Comparison of ENCODE assay signal across 8 cellular contexts in the genomic region with DNA sequence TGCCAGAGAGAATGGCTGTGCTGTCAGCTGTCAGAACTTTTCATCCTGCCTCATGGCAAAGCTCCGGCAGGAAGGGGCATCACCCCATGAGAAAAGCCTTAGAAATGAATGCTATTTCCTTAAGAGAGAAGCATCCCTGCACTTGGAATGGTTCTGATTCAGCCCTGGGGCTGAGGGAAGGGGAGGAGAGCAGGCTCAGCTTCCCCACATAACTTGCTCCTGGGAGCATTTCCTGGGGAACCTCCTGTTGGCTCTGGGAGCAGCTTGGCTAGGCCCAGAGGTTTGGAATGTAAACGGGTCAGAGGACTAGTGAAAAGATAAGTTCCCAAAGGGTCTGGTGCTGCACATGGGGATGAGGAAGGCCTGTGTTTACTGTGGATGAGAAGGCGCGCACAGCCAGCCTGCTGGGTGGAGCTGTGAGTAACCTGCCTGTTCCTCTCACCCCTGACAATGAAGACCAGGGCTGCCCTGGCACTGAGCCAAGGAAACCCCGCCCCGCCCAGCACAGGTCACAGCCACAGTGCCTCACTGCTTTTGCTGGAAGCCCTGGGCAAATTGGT. TPM values are rescaled to one million over a fixed set of nuclear protein-coding genes. Genes with fewer than 3 reads are reported as not detected.
DNase-seq lines count a peak whose midpoint lies in the region; ATAC-seq and TF ChIP-seq lines count a peak whose summit lies in the region.

No MANE protein-coding gene starts in this region.

- 43% methylated on average over 6 of the region's 6 CpGs for WGBS in hepatocyte (ENCODE audit: low lambda C conversion rate, missing lambda C conversion rate)

- CTCF ChIA-PET in AG04449 (lab: Yijun Ruan, JAX): interaction anchor here (0.7 to 29.5 kb wide), 8 partner anchors 7 to 211 kb away, joined by 3 to 683 read pairs (median 4); partner anchors contain the start of gene FMOD

- ATAC-seq in GM18505 (IDR thresholded peaks at IDR 0.05; ENCODE audit: unreplicated experiment) (no peak), HG03571 (IDR thresholded peaks at IDR 0.05; ENCODE audit: unreplicated experiment) (no peak)

- H3K4me2 ChIP-seq in hepatocyte: no peak overlapping the region

- H2AFZ ChIP-seq in hepatocyte: no peak overlapping the region

- peaks cover 16% of the 10 kb centered on the region for H3K4me1 ChIP-seq in hepatocyte (ENCODE audit: insufficient read depth)

- H3K4me3 ChIP-seq in AG04449 (ENCODE audit: low read depth, low read length): peak overlapping the region; percentile 24
- no peak overlapping the region for H3K4me3 ChIP-seq in hepatocyte

- H3K79me2 ChIP-seq in hepatocyte: no peaks in the 10 kb centered on the region

- no peaks in the 10 kb centered on the region for H3K27me3 ChIP-seq in hepatocyte

- peak; percentile 88 for DNase-seq in AG04449 (ENCODE audit: low read depth, low spot score)
- DNase-seq in HT-29 (ENCODE audit: low spot score): peak; percentile 86
- DNase-seq in RKO (ENCODE audit: low spot score): peak; percentile 8
- DNase-seq in amniotic stem cell (lab: John Stamatoyannopoulos, UW): peak; percentile 82
- DNase-seq in hepatocyte (ENCODE audit: low spot score): peak; percentile 66
- DNase-seq in stimulated activated CD4-positive, alpha-beta T cell treated with anti-CD3 and anti-CD28 coated beads, TNF-alpha, amount 100 ng/mL, for 1 hour (ENCODE audit: low read depth in 3 of 3, low spot score in 1 of 3): peak in 2 of 3 donors; percentile 12 to 41

- H3K36me3 ChIP-seq in hepatocyte (replicated peaks; ENCODE audit: insufficient read depth, low read depth): no peaks in the 10 kb centered on the region

- H3K9me3 ChIP-seq in hepatocyte (ENCODE audit: low read depth): no peaks in the 10 kb centered on the region

- TF ChIP-seq CTCF in AG04449 (IDR thresholded peaks at IDR 0.05; ENCODE audit: insufficient read depth, low read length, missing control alignments) (no peak), hepatocyte (IDR thresholded peaks at IDR 0.05; ENCODE audit: poor library complexity) (no peak)

- H3K27ac ChIP-seq in hepatocyte: peak overlapping the region; percentile 65

- no peaks in the 10 kb centered on the region for H3K9me2 ChIP-seq in hepatocyte (replicated peaks; ENCODE audit: insufficient read depth)

- H4K20me1 ChIP-seq in hepatocyte (ENCODE audit: insufficient read depth, poor library complexity, severe bottlenecking): no peaks in the 10 kb centered on the region

- POLR2A ChIA-PET in AG04449 (lab: Yijun Ruan, JAX): interaction anchor here (0.7 to 1.5 kb wide), 4 partner anchors 14 to 102 kb away, joined by 3 to 7 read pairs (median 4); no protein-coding TSS in a partner anchor

- TF ChIP-seq POLR2A in GM18505 (IDR thresholded peaks at IDR 0.05; ENCODE audit: borderline replicate concordance, extremely low read depth, insufficient read depth, insufficient read length): no peak

RNA-seq across cellular contexts. Expression of gene PRELP, which starts 5.0 kb away (rescaled TPM):
- total RNA-seq in HT-29 (2014; rRNA removed; shearing (Covaris generic)): 0.13 TPM in 1 of 2 replicates, not detected in the other
- 0.83 and 0.84 TPM in 2 replicates for total RNA-seq in hepatocyte
- 8.7 and 10.8 TPM in 2 replicates for polyA plus RNA-seq in hepatocyte

RNA-seq across cellular contexts. Expression of gene OPTC, which starts 13.3 kb away (rescaled TPM):
- not detected in 2 replicates for total RNA-seq in HT-29 (2014; rRNA removed; shearing (Covaris generic))
- total RNA-seq in hepatocyte: not detected in 2 replicates
- 0.28 TPM in 1 of 2 replicates, not detected in the other for polyA plus RNA-seq in hepatocyte

Comparison
In these comparisons a context has a peak if more than half of its experiments do, and no peak if none do; other contexts are left out.
1. DNase-seq: peak in every context shown above with its lines; median percentile 88 in AG04449; 86 in HT-29; 82 in amniotic stem cell; 66 in hepatocyte; 26 in stimulated activated CD4-positive, alpha-beta T cell treated with anti-CD3 and anti-CD28 coated beads, TNF-alpha, amount 100 ng/mL, for 1 hour; 8 in RKO.